13 cellular contexts compared by ENCODE assay signal in the genomic region with DNA sequence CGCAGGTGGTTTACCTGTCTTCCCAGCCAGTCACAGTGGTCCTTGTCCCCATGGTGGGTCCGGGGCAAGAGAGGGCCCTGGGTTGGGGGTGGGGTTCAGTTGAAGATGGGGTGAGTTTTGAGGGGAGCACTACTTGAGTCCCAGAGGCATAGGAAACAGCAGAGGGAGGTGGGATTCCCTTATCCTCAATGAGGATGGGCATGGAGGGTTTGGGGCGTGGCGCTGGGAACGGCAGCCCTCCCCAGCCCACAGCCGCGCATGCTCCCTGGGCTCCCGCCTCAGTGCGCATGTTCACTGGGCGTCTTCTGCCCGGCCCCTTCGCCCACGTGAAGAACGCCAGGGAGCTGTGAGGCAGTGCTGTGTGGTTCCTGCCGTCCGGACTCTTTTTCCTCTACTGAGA. TPM values are rescaled to one million over a fixed set of nuclear protein-coding genes. Genes with fewer than 3 reads are reported as not detected.
"Had no signal": no experiment of that assay in that cellular context is flagged by ENCODE, and none has a peak within 500 bp of the region (broad histone marks: within the 10 kb centered on the region; RNA-seq: fewer than 3 reads in every experiment).

A gene with protein sequence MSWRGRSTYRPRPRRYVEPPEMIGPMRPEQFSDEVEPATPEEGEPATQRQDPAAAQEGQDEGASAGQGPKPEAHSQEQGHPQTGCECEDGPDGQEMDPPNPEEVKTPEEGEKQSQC (plus strand): TSS at position 301 of the 400 bp plus-strand sequence. CDS start 1,155 bp downstream, outside the sequence.

RNA-seq across cellular contexts. Expression of the gene that starts here (rescaled TPM):
- total RNA-seq: stomach, subcutaneous adipose tissue, suprapubic skin, temporal lobe, thoracic aorta, thyroid gland, tibial nerve, transverse colon, upper lobe of right lung, ureter, urinary bladder, uterus, vagina had no signal
- polyA plus RNA-seq: stomach, urinary bladder had no signal
